9 cellular contexts compared by ENCODE assay signal in genomic region chr1:246497331-246497915, GRCh38. TPM values are rescaled to one million over a fixed set of nuclear protein-coding genes. Genes with fewer than 3 reads are reported as not detected.
DNase-seq lines count a peak whose midpoint lies in the region; ATAC-seq and TF ChIP-seq lines count a peak whose summit lies in the region.
"Had no signal": no experiment of that assay in that cellular context is flagged by ENCODE, and none has a peak within 500 bp of the region (broad histone marks: within the 10 kb centered on the region; RNA-seq: fewer than 3 reads in every experiment).

No MANE protein-coding gene starts in this region.

- peak; percentile 56 for TF ChIP-seq CTCF in NB4 (IDR thresholded peaks at IDR 0.05; ENCODE audit: low read depth, low read length)

- ATAC-seq in GM21529 (IDR thresholded peaks at IDR 0.05; ENCODE audit: unreplicated experiment) = peak; percentile 71

- no peak overlapping the region for H4K8ac ChIP-seq in neuronal stem cell (ENCODE audit: low read depth, low read length)

- no peak overlapping the region for H2AK5ac ChIP-seq in neuronal stem cell (ENCODE audit: low read depth, low read length)

- H3K4me2 ChIP-seq in neuronal stem cell (ENCODE audit: insufficient read depth, low read length, poor library complexity, severe bottlenecking) = no peak overlapping the region
- H3K4me2 ChIP-seq: BLaER1 treated with 17β-estradiol and CSF1 and Interleukin-3, amounts not matched to agents 10 nM and 100 nM had no signal

- H3K79me1 ChIP-seq in neuronal stem cell (ENCODE audit: low read depth, low read length) = no peaks in the 10 kb centered on the region

- no peaks in the 10 kb centered on the region for H3K9me3 ChIP-seq in neuronal stem cell (replicated peaks in 1 of 2; ENCODE audit: control insufficient read depth in 2 of 2, insufficient read depth in 1 of 2, low read depth in 1 of 2, low read length in 2 of 2)

- H3K23ac ChIP-seq in neuronal stem cell (ENCODE audit: low read depth, low read length, poor library complexity) = no peak overlapping the region

- WGBS in neuronal stem cell (ENCODE audit: extremely low coverage in 2 of 2, insufficient read length in 2 of 2, insufficient replicate concordance in 1 of 2), 2 donors = no CpG with 5 or more reads among the region's 2 CpGs

- no peak overlapping the region for H2BK12ac ChIP-seq in neuronal stem cell (ENCODE audit: low read length)

- peak; percentile 75 for DNase-seq in NOMO-1 treated with DMSO at 0.1 percent for 48 hours (lab: John Stamatoyannopoulos, UW; ENCODE audit: unreplicated experiment)
- no peak for DNase-seq in NOMO-1 treated with dmso at 0.1 percent for 144 hours (lab: John Stamatoyannopoulos, UW; ENCODE audit: unreplicated experiment)
- peak; percentile 78 for DNase-seq in NB4 (ENCODE audit: low read depth)
- peak; percentile 75 for DNase-seq in SK-N-DZ (ENCODE audit: low spot score)
- DNase-seq in erythroblast (lab: John Stamatoyannopoulos, UW) = peak; percentile 82 to 85
- DNase-seq in neuronal stem cell (ENCODE audit: low spot score) = peak; percentile 58
- no peak for DNase-seq in activated effector memory CD4-positive, alpha-beta T cell treated with anti-CD3 and anti-CD28 coated beads, Interleukin-2, amount 50 U/mL, for 16 hours

- H3K4me3 ChIP-seq in NB4 (ENCODE audit: low read depth, low read length) (no peak overlapping the region), neuronal stem cell (ENCODE audit: low read length in 2 of 2) (no peak overlapping the region)
- H3K4me3 ChIP-seq: BLaER1 treated with 17β-estradiol and CSF1 and Interleukin-3, amounts not matched to agents 10 nM and 100 nM had no signal

- no peak overlapping the region for H2BK120ac ChIP-seq in neuronal stem cell (ENCODE audit: low read depth, low read length)

- H3K27ac ChIP-seq in neuronal stem cell (replicated peaks; ENCODE audit: low read length) = no peak overlapping the region
- H3K27ac ChIP-seq: BLaER1 treated with 17β-estradiol and CSF1 and Interleukin-3, amounts not matched to agents 10 nM and 100 nM had no signal

- no peak overlapping the region for H3K14ac ChIP-seq in neuronal stem cell (ENCODE audit: low read length)

- no peak overlapping the region for H2BK5ac ChIP-seq in neuronal stem cell (ENCODE audit: low read length)

- no peak for TF ChIP-seq POLR2A in NB4 (IDR thresholded peaks at IDR 0.05; ENCODE audit: extremely low read depth, insufficient read length)
- no peak for TF ChIP-seq POLR2A in erythroblast (IDR thresholded peaks at IDR 0.05; ENCODE audit: low read length)

- no peaks in the 10 kb centered on the region for H3K36me3 ChIP-seq in neuronal stem cell (replicated peaks in 1 of 2; ENCODE audit: control insufficient read depth in 2 of 2, insufficient read depth in 2 of 2, low read length in 2 of 2)

- no peak overlapping the region for H2AFZ ChIP-seq in neuronal stem cell (ENCODE audit: low read length)

- H2BK15ac ChIP-seq in neuronal stem cell (ENCODE audit: low read length) = no peak overlapping the region

- H3K4me1 ChIP-seq in neuronal stem cell (ENCODE audit: control insufficient read depth in 2 of 2, insufficient read depth in 1 of 2, low read depth in 1 of 2, low read length in 2 of 2) = peaks cover 0 to 1% of the 10 kb centered on the region in 2 donors

- no peak overlapping the region for H3K9ac ChIP-seq in neuronal stem cell (ENCODE audit: low read depth, low read length, poor library complexity)
- H3K9ac ChIP-seq: BLaER1 treated with 17β-estradiol and CSF1 and Interleukin-3, amounts not matched to agents 10 nM and 100 nM had no signal

- H3K4ac ChIP-seq in neuronal stem cell (ENCODE audit: low read length) = no peak overlapping the region

- no peak overlapping the region for H3K18ac ChIP-seq in neuronal stem cell (ENCODE audit: low read length)

- no peak overlapping the region for H4K91ac ChIP-seq in neuronal stem cell (ENCODE audit: low read depth, low read length, poor library complexity)

- no peaks in the 10 kb centered on the region for H3K27me3 ChIP-seq in neuronal stem cell (ENCODE audit: control insufficient read depth in 3 of 3, insufficient read depth in 3 of 3, low read depth in 1 of 3, low read length in 3 of 3)
- H3K27me3 ChIP-seq: BLaER1 treated with 17β-estradiol and CSF1 and Interleukin-3, amounts not matched to agents 10 nM and 100 nM had no signal

RNA-seq across cellular contexts. Expression of gene SMYD3, which starts 9.7 kb away (rescaled TPM):
- 30.5 and 39.5 TPM in 2 replicates for polyA plus RNA-seq in SK-N-DZ (2014; cell fraction: cytosol; rRNA removed)
- 17.7 and 22.1 TPM in 2 replicates for polyA plus RNA-seq in SK-N-DZ (2014; cell fraction: nucleus; rRNA removed)
- polyA plus RNA-seq in neuronal stem cell (2013, experiment 1 of 2) = 41.7 TPM
- 42.8 TPM for polyA plus RNA-seq in neuronal stem cell (2013, experiment 2 of 2)

Comparison
In these comparisons a context has a peak if more than half of its experiments do, and no peak if none do; other contexts are left out.
1. DNase-seq: peak in NOMO-1 treated with DMSO at 0.1 percent for 48 hours (single experiment), NB4 (single experiment), SK-N-DZ (single experiment), erythroblast (2 of 2) and neuronal stem cell (single experiment); none in NOMO-1 treated with dmso at 0.1 percent for 144 hours (single experiment) and activated effector memory CD4-positive, alpha-beta T cell treated with anti-CD3 and anti-CD28 coated beads, Interleukin-2, amount 50 U/mL, for 16 hours (single experiment).